In genomic region chr2:218638372-218638771, GRCh38 we compare ENCODE assay signal across 2 cellular contexts.
TF ChIP-seq lines count a peak whose summit lies in the region.

No MANE protein-coding gene starts in this region.

TF ChIP-seq in GM12891, 5 proteins besides CTCF, POLR2A, EP300 and RAD21:
- no peak for TF ChIP-seq POLR2AphosphoS5 (IDR thresholded peaks at IDR 0.05; ENCODE audit: low read depth, low read length)
- no peak for TF ChIP-seq POU2F2 (IDR thresholded peaks at IDR 0.05; ENCODE audit: low read depth, low read length)
- no peak for TF ChIP-seq TAF1 (IDR thresholded peaks at IDR 0.05; ENCODE audit: low read depth, low read length)
- TF ChIP-seq PAX5 (IDR thresholded peaks at IDR 0.05; ENCODE audit: insufficient read depth, low read length, severe bottlenecking) = no peak
- TF ChIP-seq SPI1 (IDR thresholded peaks at IDR 0.05; ENCODE audit: low read depth, low read length) = no peak

TF ChIP-seq in H1, 55 proteins besides CTCF, POLR2A, EP300 and RAD21:
- TF ChIP-seq POU5F1 (IDR thresholded peaks at IDR 0.05; ENCODE audit: low read depth, low read length) (no peak), POLR2AphosphoS5 (IDR thresholded peaks at IDR 0.05; ENCODE audit: low read depth, low read length) (no peak), SP2 (IDR thresholded peaks at IDR 0.05; ENCODE audit: low read length) (no peak), ATF3 (IDR thresholded peaks at IDR 0.05; ENCODE audit: insufficient read depth, low read depth, low read length) (no peak), TAF1 (IDR thresholded peaks at IDR 0.05; ENCODE audit: low read depth, low read length) (no peak), CBX5 (IDR thresholded peaks at IDR 0.05; ENCODE audit: low read depth, low read length) (no peak), E2F6 (IDR thresholded peaks at IDR 0.05) (no peak), JUND (IDR thresholded peaks at IDR 0.05; ENCODE audit: low read length) (no peak), SIX5 (IDR thresholded peaks at IDR 0.05; ENCODE audit: low read depth, low read length) (no peak), MAFK (IDR thresholded peaks at IDR 0.05; ENCODE audit: low read depth, low read length) (no peak), KDM4A (IDR thresholded peaks at IDR 0.05; ENCODE audit: low read depth, low read length, severe bottlenecking) (no peak), CBX8 (IDR thresholded peaks at IDR 0.05; ENCODE audit: borderline replicate concordance, low read depth, low read length) (no peak), KDM1A (IDR thresholded peaks at IDR 0.05; ENCODE audit: borderline replicate concordance, low read length) (no peak), ATF2 (IDR thresholded peaks at IDR 0.05; ENCODE audit: low read length) (no peak), SUZ12 (IDR thresholded peaks at IDR 0.05; ENCODE audit: low read length) (no peak), NRF1 (IDR thresholded peaks at IDR 0.05; ENCODE audit: low read depth, low read length) (no peak), NANOG (IDR thresholded peaks at IDR 0.05; ENCODE audit: insufficient read depth, low read depth, low read length, poor library complexity, severe bottlenecking) (no peak)
